15 cellular contexts compared by ENCODE assay signal in genomic region chr7:131067220-131067619, GRCh38.
DNase-seq lines count a peak whose midpoint lies in the region; ATAC-seq, FAIRE-seq and TF ChIP-seq lines count a peak whose summit lies in the region.
"Had no signal": no experiment of that assay in that cellular context is flagged by ENCODE, and none has a peak within 500 bp of the region (broad histone marks: within the 10 kb centered on the region; RNA-seq: fewer than 3 reads in every experiment).

No MANE protein-coding gene starts in this region.

- DNase-seq in left ventricle myocardium superior (no peak), Right ventricle myocardium inferior (ENCODE audit: missing footprints) (no peak), K562 (ENCODE audit: extremely low read depth in 1 of 4, low spot score in 3 of 4) (no peak), mesendoderm (peak; percentile 46), AG08396 (ENCODE audit: low spot score) (no peak), HK-2 (ENCODE audit: unreplicated experiment) (no peak)
- no peak for DNase-seq in effector memory CD4-positive, alpha-beta T cell
- DNase-seq: activated CD4-positive, CD25-positive, alpha-beta regulatory T cell treated with anti-CD3 and anti-CD28 coated beads, Interleukin-2, amount 50 U/mL, for 72 hours; activated naive CD4-positive, alpha-beta T cell treated with anti-CD3 and anti-CD28 coated beads, Interleukin-2, amount 50 U/mL, for 16 hours; AML-193; NCI-H1048; NCI-H524 had no signal

- H3K4ac ChIP-seq in mesendoderm (ENCODE audit: low read depth, low read length), result no peak overlapping the region

- no peaks in the 10 kb centered on the region for H4K20me1 ChIP-seq in K562 (replicated peaks; ENCODE audit: control insufficient read depth, insufficient read depth, low read length)

- intact Hi-C loops in left ventricle myocardium superior (cut with micrococcal nuclease) (no loop called here), Right ventricle myocardium inferior (cut with DNase I) (no loop called here), K562 (cut with micrococcal nuclease) (loop anchor here (5.0 kb wide), 1 partner anchor 445 kb away; no protein-coding TSS in a partner anchor)

- no peak overlapping the region for H3K23ac ChIP-seq in mesendoderm (ENCODE audit: low read length)

- TF ChIP-seq EP300 in K562 (IDR thresholded peaks at IDR 0.05; ENCODE audit: low read length), result no peak

- TF ChIP-seq RAD21 in K562 (CRISPR knock-in tag; conservative IDR thresholded peaks at IDR 0.05 in 1 of 2, IDR thresholded peaks at IDR 0.05 in 1 of 2), result no peak

- H2BK5ac ChIP-seq in mesendoderm (ENCODE audit: low read length), result no peak overlapping the region

- H2AFZ ChIP-seq in K562 (ENCODE audit: low read depth, low read length), result no peak overlapping the region

- no peak overlapping the region for H2AK5ac ChIP-seq in mesendoderm (ENCODE audit: low read length)

- POLR2A ChIA-PET in K562 (lab: Yijun Ruan, JAX), result no interaction called here

- H4K8ac ChIP-seq in mesendoderm (ENCODE audit: low read depth, low read length), result no peak overlapping the region

- no peak overlapping the region for H4K5ac ChIP-seq in mesendoderm (ENCODE audit: low read length)

- H3K27ac ChIP-seq in K562 (ENCODE audit: extremely low read depth, low read depth, low read length), result no peak overlapping the region
- H3K27ac ChIP-seq in mesendoderm (ENCODE audit: low read depth, low read length), result no peak overlapping the region
- H3K27ac ChIP-seq in effector memory CD4-positive, alpha-beta T cell (ENCODE audit: insufficient read depth, low read length, poor library complexity, severe bottlenecking), result no peak overlapping the region

- no peaks in the 10 kb centered on the region for H3K79me1 ChIP-seq in mesendoderm (ENCODE audit: low read length)

- H2BK15ac ChIP-seq in mesendoderm (replicated peaks; ENCODE audit: low read depth), result no peak overlapping the region

- H3K4me1 ChIP-seq in K562 (replicated peaks in 1 of 2; ENCODE audit: control insufficient read depth in 2 of 2, insufficient read depth in 2 of 2, low read length in 2 of 2), result peaks cover 6 to 11% of the 10 kb centered on the region in 2 experiments; a peak in 3 of 5 replicates
- no peaks in the 10 kb centered on the region for H3K4me1 ChIP-seq in mesendoderm (ENCODE audit: control insufficient read depth, low read depth, low read length)
- H3K4me1 ChIP-seq in effector memory CD4-positive, alpha-beta T cell (ENCODE audit: control insufficient read depth, insufficient read depth, low read length, poor library complexity, severe bottlenecking), result peaks cover 12% of the 10 kb centered on the region

- H3K27me3 ChIP-seq in K562 (ENCODE audit: control insufficient read depth in 2 of 2, insufficient read depth in 2 of 2, low read length in 2 of 2) (no peaks in the 10 kb centered on the region), mesendoderm (ENCODE audit: insufficient read depth, low read length, poor library complexity) (no peaks in the 10 kb centered on the region)
- no peaks in the 10 kb centered on the region for H3K27me3 ChIP-seq in effector memory CD4-positive, alpha-beta T cell (replicated peaks; ENCODE audit: control insufficient read depth, insufficient read depth, low read length, poor library complexity, severe bottlenecking)

- H3K18ac ChIP-seq in mesendoderm (ENCODE audit: low read length), result no peak overlapping the region

- peak; percentile 14 for ATAC-seq in left ventricle myocardium superior
- no peak for ATAC-seq in Right ventricle myocardium inferior
- ATAC-seq in K562, result no peak
- no peak for ATAC-seq in HG03280 (IDR thresholded peaks at IDR 0.05; ENCODE audit: unreplicated experiment)

- FAIRE-seq in K562 (lab: Jason Lieb, UNC), result no peak
- FAIRE-seq: urothelium cell line had no signal

- BruUV-seq in K562 (replicated peaks; lab: Mats Ljungman, UMichigan), result no TSS peak

- TF ChIP-seq POLR2A in K562 (conservative IDR thresholded peaks at IDR 0.05), result no peak

- H3K4me3 ChIP-seq in K562 (no peak overlapping the region), mesendoderm (ENCODE audit: low read length) (no peak overlapping the region)
- H3K4me3 ChIP-seq in effector memory CD4-positive, alpha-beta T cell (ENCODE audit: insufficient read depth, low read depth, low read length, poor library complexity, severe bottlenecking), result no peak overlapping the region
- H3K4me3 ChIP-seq: lung had no signal

- no peak for TF ChIP-seq CTCF in K562 (IDR thresholded peaks at IDR 0.05 in 2 of 3, conservative IDR thresholded peaks at IDR 0.05 in 1 of 3; ENCODE audit: insufficient read depth in 2 of 3, low read depth in 1 of 3, low read length in 3 of 3)

- no peak overlapping the region for H3K4me2 ChIP-seq in K562 (ENCODE audit: insufficient read depth, low read length)
- no peak overlapping the region for H3K4me2 ChIP-seq in mesendoderm (ENCODE audit: low read length)

- in situ Hi-C loops in K562 (cut with MboI), result no loop called here

- H2BK120ac ChIP-seq in mesendoderm (ENCODE audit: low read depth, low read length), result no peak overlapping the region

- H3K79me2 ChIP-seq in K562 (ENCODE audit: control insufficient read depth, insufficient read depth, low read length) (no peaks in the 10 kb centered on the region), mesendoderm (ENCODE audit: control insufficient read depth, insufficient read depth, low read length) (no peaks in the 10 kb centered on the region)

- no peaks in the 10 kb centered on the region for H3K9me1 ChIP-seq in K562 (ENCODE audit: control insufficient read depth, insufficient read depth, low read length)

- H3K9me3 ChIP-seq in K562 (replicated peaks; ENCODE audit: control insufficient read depth, insufficient read depth, low read depth, low read length), result no peaks in the 10 kb centered on the region
- H3K9me3 ChIP-seq in effector memory CD4-positive, alpha-beta T cell (ENCODE audit: control insufficient read depth, low read length), result no peaks in the 10 kb centered on the region

- CTCF ChIA-PET in K562 (lab: Yijun Ruan, JAX; ENCODE audit: low intra/inter-chr PET ratio), result no interaction called here

- H3K36me3 ChIP-seq in K562 (ENCODE audit: control insufficient read depth, insufficient read depth, low read length) (no peaks in the 10 kb centered on the region), mesendoderm (ENCODE audit: control insufficient read depth, insufficient read depth, low read length) (no peaks in the 10 kb centered on the region)
- peaks cover 9% of the 10 kb centered on the region for H3K36me3 ChIP-seq in effector memory CD4-positive, alpha-beta T cell (ENCODE audit: control insufficient read depth, insufficient read depth, low read length)

- WGBS in K562 (ENCODE audit: insufficient coverage, low coverage, missing lambda C conversion rate), result 58% methylated on average over 4 of the region's 5 CpGs
- WGBS in mesendoderm (ENCODE audit: extremely low coverage, insufficient coverage, low lambda C conversion rate), result no CpG with 5 or more reads among the region's 5 CpGs

- H3K56ac ChIP-seq in mesendoderm (ENCODE audit: low read length), result no peak overlapping the region

- no peak overlapping the region for H3K9ac ChIP-seq in K562 (ENCODE audit: insufficient read depth in 1 of 2, low read depth in 2 of 2, low read length in 2 of 2)
- H3K9ac ChIP-seq in mesendoderm (ENCODE audit: low read length), result no peak overlapping the region

TF ChIP-seq in K562, 482 proteins besides CTCF, POLR2A, EP300 and RAD21 (continues in another document):
- TF ChIP-seq FOXK1 (CRISPR knock-in tag; IDR thresholded peaks at IDR 0.05; ENCODE audit: borderline replicate concordance), result peak; percentile 43; the same call in 1 of the 2 replicates
- TF ChIP-seq, protein P1, sequence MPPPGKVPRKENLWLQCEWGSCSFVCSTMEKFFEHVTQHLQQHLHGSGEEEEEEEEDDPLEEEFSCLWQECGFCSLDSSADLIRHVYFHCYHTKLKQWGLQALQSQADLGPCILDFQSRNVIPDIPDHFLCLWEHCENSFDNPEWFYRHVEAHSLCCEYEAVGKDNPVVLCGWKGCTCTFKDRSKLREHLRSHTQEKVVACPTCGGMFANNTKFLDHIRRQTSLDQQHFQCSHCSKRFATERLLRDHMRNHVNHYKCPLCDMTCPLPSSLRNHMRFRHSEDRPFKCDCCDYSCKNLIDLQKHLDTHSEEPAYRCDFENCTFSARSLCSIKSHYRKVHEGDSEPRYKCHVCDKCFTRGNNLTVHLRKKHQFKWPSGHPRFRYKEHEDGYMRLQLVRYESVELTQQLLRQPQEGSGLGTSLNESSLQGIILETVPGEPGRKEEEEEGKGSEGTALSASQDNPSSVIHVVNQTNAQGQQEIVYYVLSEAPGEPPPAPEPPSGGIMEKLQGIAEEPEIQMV (tag; conservative IDR thresholded peaks at IDR 0.05; ENCODE audit: low read depth), result no peak
- TF ChIP-seq, protein P2, sequence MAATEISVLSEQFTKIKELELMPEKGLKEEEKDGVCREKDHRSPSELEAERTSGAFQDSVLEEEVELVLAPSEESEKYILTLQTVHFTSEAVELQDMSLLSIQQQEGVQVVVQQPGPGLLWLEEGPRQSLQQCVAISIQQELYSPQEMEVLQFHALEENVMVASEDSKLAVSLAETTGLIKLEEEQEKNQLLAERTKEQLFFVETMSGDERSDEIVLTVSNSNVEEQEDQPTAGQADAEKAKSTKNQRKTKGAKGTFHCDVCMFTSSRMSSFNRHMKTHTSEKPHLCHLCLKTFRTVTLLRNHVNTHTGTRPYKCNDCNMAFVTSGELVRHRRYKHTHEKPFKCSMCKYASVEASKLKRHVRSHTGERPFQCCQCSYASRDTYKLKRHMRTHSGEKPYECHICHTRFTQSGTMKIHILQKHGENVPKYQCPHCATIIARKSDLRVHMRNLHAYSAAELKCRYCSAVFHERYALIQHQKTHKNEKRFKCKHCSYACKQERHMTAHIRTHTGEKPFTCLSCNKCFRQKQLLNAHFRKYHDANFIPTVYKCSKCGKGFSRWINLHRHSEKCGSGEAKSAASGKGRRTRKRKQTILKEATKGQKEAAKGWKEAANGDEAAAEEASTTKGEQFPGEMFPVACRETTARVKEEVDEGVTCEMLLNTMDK (IDR thresholded peaks at IDR 0.05; ENCODE audit: borderline replicate concordance, insufficient read depth, low read depth, low read length, poor library complexity, severe bottlenecking), result no peak
- TF ChIP-seq CBFA2T3 (IDR thresholded peaks at IDR 0.05), result no peak
- TF ChIP-seq, protein P3, sequence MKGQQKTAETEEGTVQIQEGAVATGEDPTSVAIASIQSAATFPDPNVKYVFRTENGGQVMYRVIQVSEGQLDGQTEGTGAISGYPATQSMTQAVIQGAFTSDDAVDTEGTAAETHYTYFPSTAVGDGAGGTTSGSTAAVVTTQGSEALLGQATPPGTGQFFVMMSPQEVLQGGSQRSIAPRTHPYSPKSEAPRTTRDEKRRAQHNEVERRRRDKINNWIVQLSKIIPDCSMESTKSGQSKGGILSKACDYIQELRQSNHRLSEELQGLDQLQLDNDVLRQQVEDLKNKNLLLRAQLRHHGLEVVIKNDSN (CRISPR knock-in tag; IDR thresholded peaks at IDR 0.05), result peak; percentile 9; the same call in 1 of the 2 replicates
- no peak for TF ChIP-seq TEAD4 (IDR thresholded peaks at IDR 0.05; ENCODE audit: low read length)
- TF ChIP-seq TEAD4 (CRISPR knock-in tag; IDR thresholded peaks at IDR 0.05; ENCODE audit: borderline replicate concordance), result no peak
